Comparison of ENCODE assay signal across 19 cellular contexts in genomic region chr16:48153689-48154265, GRCh38. TPM values are rescaled to one million over a fixed set of nuclear protein-coding genes. Genes with fewer than 3 reads are reported as not detected.
"Had no signal": no experiment of that assay in that cellular context is flagged by ENCODE, and none has a peak within 500 bp of the region (broad histone marks: within the 10 kb centered on the region; RNA-seq: fewer than 3 reads in every experiment).

No MANE protein-coding gene starts in this region.

- H3K27me3 ChIP-seq: ascending aorta, breast epithelium, thyroid gland had no signal

- H3K36me3 ChIP-seq: ascending aorta, breast epithelium, esophagus muscularis mucosa, gastroesophageal sphincter, heart left ventricle, thyroid gland had no signal

- H3K27ac ChIP-seq: ascending aorta, breast epithelium, esophagus muscularis mucosa, gastroesophageal sphincter, heart left ventricle, thyroid gland had no signal

- H3K4me3 ChIP-seq: ascending aorta, breast epithelium, esophagus muscularis mucosa, gastroesophageal sphincter, heart left ventricle, thyroid gland had no signal

- ATAC-seq: gastroesophageal sphincter; heart left ventricle; left ventricle myocardium superior; stimulated activated naive B cell treated with anti-CD40 and anti-IgM and Interleukin-4, amounts not matched to agents 10 μg/mL and 1 μg/mL and 100 μg/mL, for 72 hours had no signal

- H3K4me1 ChIP-seq: ascending aorta, breast epithelium, thyroid gland had no signal

- H3K9me3 ChIP-seq: ascending aorta, thyroid gland had no signal

- DNase-seq: activated CD4-positive, alpha-beta T cell treated with anti-CD3 and anti-CD28 coated beads, Interleukin-2, amount 50 U/mL, for 4 hours; activated gamma-delta T cell; effector CD8-positive, alpha-beta T cell; heart left ventricle; kidney glomerular epithelial cell; left ventricle myocardium superior; stimulated activated naive B cell treated with anti-CD40 and anti-IgM and Interleukin-4, amounts not matched to agents 10 μg/mL and 1 μg/mL and 100 μg/mL, for 72 hours; thyroid gland had no signal

RNA-seq across cellular contexts. Expression of gene ABCC12, which starts 2.0 kb away (rescaled TPM):
- total RNA-seq: activated CD8-positive, alpha-beta memory T cell treated with anti-CD3 and anti-CD28 coated beads for 36 hours; ascending aorta; chondrocyte; esophagus muscularis mucosa; gastroesophageal sphincter; left ventricle myocardium superior; mononuclear cell; omental fat pad; ureter had no signal
- polyA plus RNA-seq: adipose tissue, neural cell had no signal
